Comparison of ENCODE assay signal across 8 cellular contexts in genomic region chr6:87701676-87702588, GRCh38. TPM values are rescaled to one million over a fixed set of nuclear protein-coding genes. Genes with fewer than 3 reads are reported as not detected.
A peak's percentile ranks its signal among the peaks of the same experiment; 100 is the strongest.
DNase-seq lines count a peak whose midpoint lies in the region; ATAC-seq lines count a peak whose summit lies in the region.

Gene AKIRIN2, minus strand, starts transcription at chr6:87702233. Its CDS starts 549 bp downstream, at chr6:87701684.

- peak; percentile 94 for DNase-seq in COLO668 (lab: John Stamatoyannopoulos, UW; ENCODE audit: unreplicated experiment)
- DNase-seq in HT1080 (ENCODE audit: low read depth) = peak; percentile 99
- peak; percentile 99 for DNase-seq in NOMO-1 treated with DMSO at 0.1 percent for 48 hours (lab: John Stamatoyannopoulos, UW; ENCODE audit: unreplicated experiment)
- DNase-seq in activated CD8-positive, alpha-beta memory T cell treated with anti-CD3 and anti-CD28 coated beads for 4 hours (ENCODE audit: low read depth in 2 of 2) = peak; percentile 95 to 96
- DNase-seq in effector memory CD4-positive, alpha-beta T cell = peak; percentile 92 to 95 (median 94)
- DNase-seq in lung microvascular endothelial cell (ENCODE audit: low read depth in 2 of 2) = peak; percentile 99 to 100
- DNase-seq in stimulated activated CD4-positive, alpha-beta T cell treated with anti-CD3 and anti-CD28 coated beads, TNF-alpha, amount 100 ng/mL, for 48 hours (ENCODE audit: low read depth in 3 of 3) = peak; percentile 91 to 95 (median 93)

- no peaks in the 10 kb centered on the region for H3K27me3 ChIP-seq in effector memory CD4-positive, alpha-beta T cell (replicated peaks; ENCODE audit: control insufficient read depth, insufficient read depth, low read length, poor library complexity, severe bottlenecking)

- peak within 1 kb of the TSS; percentile 93 for H3K27ac ChIP-seq in effector memory CD4-positive, alpha-beta T cell (ENCODE audit: insufficient read depth, low read length, poor library complexity, severe bottlenecking)

- no peaks in the 10 kb centered on the region for H3K36me3 ChIP-seq in effector memory CD4-positive, alpha-beta T cell (ENCODE audit: control insufficient read depth, insufficient read depth, low read length)

- peak; percentile 65 for ATAC-seq in GM21360 (IDR thresholded peaks at IDR 0.05; ENCODE audit: unreplicated experiment)

- peaks cover 9% of the 10 kb centered on the region for H3K4me1 ChIP-seq in effector memory CD4-positive, alpha-beta T cell (ENCODE audit: control insufficient read depth, insufficient read depth, low read length, poor library complexity, severe bottlenecking)

- peak within 1 kb of the TSS; percentile 88 for H3K4me3 ChIP-seq in effector memory CD4-positive, alpha-beta T cell (ENCODE audit: insufficient read depth, low read depth, low read length, poor library complexity, severe bottlenecking)

- H3K9me3 ChIP-seq in effector memory CD4-positive, alpha-beta T cell (ENCODE audit: control insufficient read depth, low read length) = no peaks in the 10 kb centered on the region

RNA-seq across cellular contexts. Expression of gene AKIRIN2, which starts in this region (rescaled TPM):
- 19.4 and 32.4 TPM in 2 replicates for total RNA-seq in HT1080 (2014; rRNA removed; shearing (Covaris generic))
- polyA plus RNA-seq in HT1080 (2015; cell fraction: cytosol; rRNA removed) = 79.7 and 87.3 TPM in 2 replicates
- 71.7 and 86.0 TPM in 2 replicates for polyA plus RNA-seq in HT1080 (2015; cell fraction: nucleus; rRNA removed)
- total RNA-seq in lung microvascular endothelial cell = 9.8 and 15.7 TPM in 2 replicates

Comparison
In these comparisons a context has a peak if more than half of its experiments do, and no peak if none do; other contexts are left out.
1. Peak in every context shown above with its lines: DNase-seq, ATAC-seq, H3K4me3 ChIP-seq and H3K27ac ChIP-seq.